In the genomic region with DNA sequence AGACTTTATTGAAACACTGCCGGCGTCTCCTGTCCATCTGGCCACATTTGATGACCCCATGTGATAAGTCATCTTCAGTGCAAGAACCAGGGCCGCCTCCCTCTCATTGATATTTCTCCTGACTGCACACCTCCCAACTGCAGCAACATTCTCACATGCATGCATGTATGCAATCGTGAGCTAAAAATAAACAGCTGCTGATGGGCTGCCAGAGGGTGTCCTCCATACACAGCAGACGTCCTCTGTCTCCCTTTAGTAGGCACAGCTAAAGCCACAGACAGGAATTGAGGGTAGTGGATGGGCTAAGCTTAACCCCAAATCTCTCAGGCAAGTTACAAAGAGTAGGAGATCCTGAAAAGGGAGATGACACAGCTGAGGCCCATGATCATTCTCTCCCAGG, we compare ENCODE assay signal across 16 cellular contexts.
"Had no signal": no experiment of that assay in that cellular context is flagged by ENCODE, and none has a peak within 500 bp of the region (broad histone marks: within the 10 kb centered on the region; RNA-seq: fewer than 3 reads in every experiment).

No MANE protein-coding gene starts in this region.

- H3K79me2 ChIP-seq: hepatocyte had no signal

- H3K9me3 Mint-ChIP-seq: activated naive CD4-positive, alpha-beta T cell treated with anti-CD3 and anti-CD28 coated beads for 36 hours; activated T-cell treated with anti-CD3 and anti-CD28 coated beads, Interleukin-2, amount 50 U/mL, for 72 hours; natural killer cell treated with Interleukin-12 subunit alpha and Interleukin-12 subunit beta and Interleukin-15 and Interleukin-18, amount 100 ng/mL, for 72 hours; stimulated activated naive CD8-positive, alpha-beta T cell treated with anti-CD3 and anti-CD28 coated beads, Interleukin-15, Interleukin-2, amounts not matched to agents 100 ng/mL and 50 ng/mL, for 24 hours; T-helper 1 cell treated with Interleukin-12 subunit alpha and Interleukin-12 subunit beta and Interleukin-4 antibody, amounts not matched to agents 30 μg/mL and 1 μg/mL, for 36 hours had no signal

- H3K4me3 ChIP-seq: tibial artery had no signal

- ATAC-seq: activated T-cell treated with anti-CD3 and anti-CD28 coated beads, Interleukin-2, amount 50 U/mL, for 72 hours; natural killer cell treated with Interleukin-12 subunit alpha and Interleukin-12 subunit beta and Interleukin-15 and Interleukin-18, amount 100 ng/mL, for 72 hours had no signal

- H3K27ac ChIP-seq: hepatocyte, tibial artery had no signal

- H3K27ac Mint-ChIP-seq: activated naive CD4-positive, alpha-beta T cell treated with anti-CD3 and anti-CD28 coated beads for 36 hours; activated T-cell treated with anti-CD3 and anti-CD28 coated beads, Interleukin-2, amount 50 U/mL, for 72 hours; memory B cell; natural killer cell treated with Interleukin-12 subunit alpha and Interleukin-12 subunit beta and Interleukin-15 and Interleukin-18, amount 100 ng/mL, for 72 hours; stimulated activated naive CD8-positive, alpha-beta T cell treated with anti-CD3 and anti-CD28 coated beads, Interleukin-15, Interleukin-2, amounts not matched to agents 100 ng/mL and 50 ng/mL, for 24 hours; T-helper 1 cell treated with Interleukin-12 subunit alpha and Interleukin-12 subunit beta and Interleukin-4 antibody, amounts not matched to agents 30 μg/mL and 1 μg/mL, for 36 hours had no signal

- H2AFZ ChIP-seq: hepatocyte had no signal

- H3K9me3 ChIP-seq: tibial artery had no signal

- DNase-seq: activated CD4-positive, alpha-beta T cell treated with anti-CD3 and anti-CD28 coated beads for 4 hours; activated CD4-positive, alpha-beta T cell treated with anti-CD3 and anti-CD28 coated beads, Interleukin-2, amount 50 U/mL, for 48 hours; activated CD4-positive, CD25-positive, alpha-beta regulatory T cell; activated effector memory CD4-positive, alpha-beta T cell treated with Interleukin-2 at 50 U/mL for 16 hours; amygdala; cortex of kidney; kidney glomerular epithelial cell; stimulated activated CD4-positive, alpha-beta T cell treated with anti-CD3 and anti-CD28 coated beads, Interleukin-4, amount 100 ng/mL, for 4 hours; tibial artery had no signal

- H3K4me3 Mint-ChIP-seq: activated naive CD4-positive, alpha-beta T cell treated with anti-CD3 and anti-CD28 coated beads for 36 hours; memory B cell; natural killer cell treated with Interleukin-12 subunit alpha and Interleukin-12 subunit beta and Interleukin-15 and Interleukin-18, amount 100 ng/mL, for 72 hours; stimulated activated naive CD8-positive, alpha-beta T cell treated with anti-CD3 and anti-CD28 coated beads, Interleukin-15, Interleukin-2, amounts not matched to agents 100 ng/mL and 50 ng/mL, for 24 hours; T-helper 1 cell treated with Interleukin-12 subunit alpha and Interleukin-12 subunit beta and Interleukin-4 antibody, amounts not matched to agents 30 μg/mL and 1 μg/mL, for 36 hours had no signal

- H3K36me3 Mint-ChIP-seq: natural killer cell treated with Interleukin-12 subunit alpha and Interleukin-12 subunit beta and Interleukin-15 and Interleukin-18, amount 100 ng/mL, for 72 hours had no signal

- H3K36me3 ChIP-seq: tibial artery had no signal
